12 cellular contexts compared by ENCODE assay signal in the genomic region with DNA sequence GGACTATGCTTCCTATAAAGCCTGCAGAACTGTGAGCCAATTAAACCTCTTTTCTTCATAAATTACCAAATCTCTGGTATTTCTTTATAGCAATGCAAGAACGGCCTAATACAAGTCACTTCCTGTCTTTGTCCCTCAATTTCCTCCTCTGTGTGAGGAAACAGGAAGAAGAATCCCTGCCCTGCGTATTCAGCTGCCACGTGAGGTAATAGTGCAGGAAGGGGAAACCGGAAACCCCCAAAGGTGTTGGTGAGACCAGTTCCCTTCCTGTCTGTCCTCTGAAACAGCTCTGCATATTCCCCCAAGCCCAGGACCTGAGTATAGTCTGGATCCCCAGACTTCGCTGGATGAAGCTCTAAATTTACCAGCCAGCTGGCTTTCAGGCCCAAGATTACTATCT. TPM values are rescaled to one million over a fixed set of nuclear protein-coding genes. Genes with fewer than 3 reads are reported as not detected.
DNase-seq lines count a peak whose midpoint lies in the region; ATAC-seq, FAIRE-seq and TF ChIP-seq lines count a peak whose summit lies in the region.
"Had no signal": no experiment of that assay in that cellular context is flagged by ENCODE, and none has a peak within 500 bp of the region (broad histone marks: within the 10 kb centered on the region; RNA-seq: fewer than 3 reads in every experiment).

No MANE protein-coding gene starts in this region.

- no peak overlapping the region for H3K9ac ChIP-seq in parathyroid adenoma

- H3K36me3 Mint-ChIP-seq in central memory CD8-positive, alpha-beta T cell (ENCODE audit: insufficient read depth) = no peaks in the 10 kb centered on the region

- H3K9me3 ChIP-seq in parathyroid adenoma (ENCODE audit: control insufficient read depth, low read length) = no peaks in the 10 kb centered on the region
- H3K9me3 ChIP-seq in ascending aorta = peaks cover 16 to 22% of the 10 kb centered on the region in 2 donors
- H3K9me3 ChIP-seq in small intestine (ENCODE audit: control insufficient read depth, low read depth) = no peaks in the 10 kb centered on the region

- no peak overlapping the region for H3K4me2 ChIP-seq in parathyroid adenoma (ENCODE audit: low read length)
- H3K4me2 ChIP-seq: GM23338 had no signal

- peaks cover 13% of the 10 kb centered on the region for H3K4me1 Mint-ChIP-seq in central memory CD8-positive, alpha-beta T cell
- H3K4me1 Mint-ChIP-seq: GM23338 had no signal

- intact Hi-C loops in ascending aorta (cut with DNase I) = no loop called here

- FAIRE-seq in small intestine (lab: Jason Lieb, UNC) = no peak
- FAIRE-seq: endometrium had no signal

- DNase-seq in GF-D8 (lab: John Stamatoyannopoulos, UW) (peak; percentile 80), NOMO-1 treated with dmso at 0.1 percent for 144 hours (lab: John Stamatoyannopoulos, UW; ENCODE audit: unreplicated experiment) (peak; percentile 28), ascending aorta (ENCODE audit: low spot score in 2 of 2) (no peak), anterior cingulate cortex (lab: John Stamatoyannopoulos, UW) (no peak), small intestine (no peak)
- DNase-seq in central memory CD8-positive, alpha-beta T cell (ENCODE audit: low spot score in 2 of 2) = no peak
- DNase-seq: activated naive CD4-positive, alpha-beta T cell treated with anti-CD3 and anti-CD28 coated beads, Interleukin-2, amount 50 U/mL, for 16 hours; T-helper 9 cell had no signal

- H3K27ac ChIP-seq in parathyroid adenoma = peak overlapping the region; percentile 61
- no peak overlapping the region for H3K27ac ChIP-seq in ascending aorta
- peak overlapping the region in 1 of 2 donors; percentile 41 for H3K27ac ChIP-seq in small intestine (ENCODE audit: low read depth in 1 of 2, low read length in 1 of 2)
- H3K27ac ChIP-seq: tibial artery had no signal

- ATAC-seq in central memory CD8-positive, alpha-beta T cell (replicated peaks; ENCODE audit: extremely low read depth, poor library complexity, severe bottlenecking) = peak; percentile 70
- ATAC-seq: GM23338 had no signal

- peaks cover 6% of the 10 kb centered on the region for H3K9me3 Mint-ChIP-seq in central memory CD8-positive, alpha-beta T cell

- no peaks in the 10 kb centered on the region for H3K27me3 Mint-ChIP-seq in central memory CD8-positive, alpha-beta T cell

- H3K4me1 ChIP-seq in parathyroid adenoma (no peaks in the 10 kb centered on the region), ascending aorta (peaks cover 0 to 6% of the 10 kb centered on the region in 2 donors), small intestine (ENCODE audit: control insufficient read depth in 2 of 2, insufficient read depth in 1 of 2, low read depth in 1 of 2, low read length in 1 of 2) (no peaks in the 10 kb centered on the region)

- no peak for TF ChIP-seq CTCF in parathyroid adenoma (IDR thresholded peaks at IDR 0.05)
- TF ChIP-seq CTCF in ascending aorta (IDR thresholded peaks at IDR 0.05) = no peak

- no peaks in the 10 kb centered on the region for H3K79me2 ChIP-seq in parathyroid adenoma

- WGBS in small intestine, 3 donors = 72 to 88% (median 85%) methylated on average over 5 of the region's 5 CpGs

- H3K36me3 ChIP-seq in parathyroid adenoma (ENCODE audit: control insufficient read depth, insufficient read depth, low read length) (no peaks in the 10 kb centered on the region), ascending aorta (no peaks in the 10 kb centered on the region), small intestine (ENCODE audit: control insufficient read depth in 2 of 2, insufficient read depth in 2 of 2, low read length in 2 of 2) (no peaks in the 10 kb centered on the region)

- H2AFZ ChIP-seq in parathyroid adenoma = no peak overlapping the region
- H2AFZ ChIP-seq: GM23338 had no signal

- H3K27me3 ChIP-seq in parathyroid adenoma (ENCODE audit: control insufficient read depth, insufficient read depth, low read length) (no peaks in the 10 kb centered on the region), ascending aorta (no peaks in the 10 kb centered on the region), small intestine (ENCODE audit: control insufficient read depth in 2 of 2, insufficient read depth in 2 of 2, low read length in 2 of 2) (no peaks in the 10 kb centered on the region)
- H3K27me3 ChIP-seq: tibial artery had no signal

- H3K27ac Mint-ChIP-seq in central memory CD8-positive, alpha-beta T cell (ENCODE audit: low read depth) = peak overlapping the region; percentile 86
- H3K27ac Mint-ChIP-seq: GM23338 had no signal

- H3K4me3 ChIP-seq in parathyroid adenoma (ENCODE audit: low read depth, low read length) = no peak overlapping the region
- H3K4me3 ChIP-seq in ascending aorta = no peak overlapping the region
- H3K4me3 ChIP-seq in small intestine (ENCODE audit: low read depth in 1 of 2, low read length in 2 of 2) = no peak overlapping the region
- H3K4me3 ChIP-seq: GM23338, tibial artery had no signal

- peak overlapping the region; percentile 17 for H3K4me3 Mint-ChIP-seq in central memory CD8-positive, alpha-beta T cell
- H3K4me3 Mint-ChIP-seq: GM23338 had no signal

RNA-seq across cellular contexts. Expression of a gene that starts 18.1 kb away (rescaled TPM):
- 35.2 TPM for total RNA-seq in ascending aorta
- 10 to 100 TPM; 10.3 to 17.3 (median 10.5) TPM for polyA plus RNA-seq in small intestine

Comparison
In these comparisons a context has a peak if more than half of its experiments do, and no peak if none do; other contexts are left out.
1. DNase-seq: peak in GF-D8 (single experiment) and NOMO-1 treated with dmso at 0.1 percent for 144 hours (single experiment); none in central memory CD8-positive, alpha-beta T cell (0 of 2), ascending aorta (0 of 2), anterior cingulate cortex (0 of 58) and small intestine (single experiment).